ENCODE assay signal across 26 cellular contexts in the genomic region with DNA sequence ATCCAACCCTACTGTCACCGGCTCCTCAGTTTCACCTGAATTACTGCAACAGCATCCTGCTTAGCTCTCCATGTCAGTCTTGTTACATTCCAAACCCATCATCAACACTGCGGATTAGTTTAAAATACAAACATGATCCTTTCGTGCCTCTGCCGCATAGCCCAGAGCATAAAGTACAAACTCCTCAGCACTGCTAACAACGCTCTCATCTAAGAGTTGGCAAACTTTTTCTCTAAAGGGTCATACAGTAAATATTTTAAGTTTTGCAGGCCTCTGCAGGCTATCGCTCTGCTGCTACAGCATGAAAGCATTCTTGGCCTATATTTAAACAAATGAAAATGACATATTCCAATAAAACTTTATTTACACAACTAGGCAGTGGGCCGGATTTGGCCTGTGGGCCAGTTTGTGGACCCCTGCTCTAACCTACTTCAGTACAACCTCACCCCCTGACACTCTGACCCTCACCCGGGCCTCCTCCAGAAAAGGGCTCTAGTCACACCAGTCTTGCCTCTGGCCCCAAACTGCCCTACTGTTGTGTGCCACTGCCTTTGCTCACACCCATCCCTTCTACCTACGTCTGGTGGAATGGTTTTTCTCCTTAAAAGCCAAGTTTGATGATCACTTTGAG.
"Had no signal": no experiment of that assay in that cellular context is flagged by ENCODE, and none has a peak within 500 bp of the region (broad histone marks: within the 10 kb centered on the region; RNA-seq: fewer than 3 reads in every experiment).

No MANE protein-coding gene starts in this region.

- H3K27me3 Mint-ChIP-seq: naive thymus-derived CD4-positive, alpha-beta T cell; natural killer cell treated with Interleukin-12 subunit alpha and Interleukin-12 subunit beta and Interleukin-15 and Interleukin-18, amount 100 ng/mL, for 72 hours; progenitor cell of endocrine pancreas; stimulated activated naive CD8-positive, alpha-beta T cell treated with anti-CD3 and anti-CD28 coated beads, Interleukin-15, Interleukin-2, amounts not matched to agents 100 ng/mL and 50 ng/mL, for 24 hours had no signal

- H3K27ac Mint-ChIP-seq: immature natural killer cell; naive thymus-derived CD4-positive, alpha-beta T cell; natural killer cell treated with Interleukin-12 subunit alpha and Interleukin-12 subunit beta and Interleukin-15 and Interleukin-18, amount 100 ng/mL, for 72 hours; progenitor cell of endocrine pancreas; stimulated activated effector memory CD8-positive, alpha-beta T cell treated with anti-CD3 and anti-CD28 coated beads, Interleukin-12 subunit alpha, Interleukin-12 subunit beta, amount 100 ng/mL, for 72 hours; stimulated activated naive CD8-positive, alpha-beta T cell treated with anti-CD3 and anti-CD28 coated beads, Interleukin-15, Interleukin-2, amounts not matched to agents 100 ng/mL and 50 ng/mL, for 24 hours had no signal

- H3K36me3 ChIP-seq: left lung, lower lobe of right lung, ovary, sigmoid colon, suprapubic skin, thoracic aorta, tibial artery, uterus had no signal

- H3K36me3 Mint-ChIP-seq: immature natural killer cell; natural killer cell treated with Interleukin-12 subunit alpha and Interleukin-12 subunit beta and Interleukin-15 and Interleukin-18, amount 100 ng/mL, for 72 hours; stimulated activated effector memory CD8-positive, alpha-beta T cell treated with anti-CD3 and anti-CD28 coated beads, Interleukin-12 subunit alpha, Interleukin-12 subunit beta, amount 100 ng/mL, for 72 hours had no signal

- ATAC-seq: left colon; left lung; lower lobe of right lung; mucosa of descending colon; naive thymus-derived CD4-positive, alpha-beta T cell; natural killer cell treated with Interleukin-12 subunit alpha and Interleukin-12 subunit beta and Interleukin-15 and Interleukin-18, amount 100 ng/mL, for 72 hours; right cardiac atrium; stimulated activated effector memory CD8-positive, alpha-beta T cell treated with anti-CD3 and anti-CD28 coated beads, Interleukin-12 subunit alpha, Interleukin-12 subunit beta, amount 100 ng/mL, for 72 hours had no signal

- H3K9me3 ChIP-seq: left lung, lower lobe of right lung, mucosa of descending colon, ovary, sigmoid colon, spleen, suprapubic skin, thoracic aorta, tibial artery, uterus had no signal

- H3K27me3 ChIP-seq: left lung, ovary, sigmoid colon, spleen, suprapubic skin, tibial artery, uterus had no signal

- H3K9me3 Mint-ChIP-seq: immature natural killer cell; naive thymus-derived CD4-positive, alpha-beta T cell; natural killer cell treated with Interleukin-12 subunit alpha and Interleukin-12 subunit beta and Interleukin-15 and Interleukin-18, amount 100 ng/mL, for 72 hours; stimulated activated effector memory CD8-positive, alpha-beta T cell treated with anti-CD3 and anti-CD28 coated beads, Interleukin-12 subunit alpha, Interleukin-12 subunit beta, amount 100 ng/mL, for 72 hours; stimulated activated naive CD8-positive, alpha-beta T cell treated with anti-CD3 and anti-CD28 coated beads, Interleukin-15, Interleukin-2, amounts not matched to agents 100 ng/mL and 50 ng/mL, for 24 hours had no signal

- H3K4me1 ChIP-seq: uterus had no signal

- H3K4me3 ChIP-seq: left lung, lower lobe of right lung, mucosa of descending colon, ovary, sigmoid colon, spleen, suprapubic skin, thoracic aorta, tibial artery, uterus had no signal

- H3K27ac ChIP-seq: left lung, lower lobe of right lung, ovary, sigmoid colon, spleen, suprapubic skin, thoracic aorta, tibial artery, uterus had no signal

- H3K4me3 Mint-ChIP-seq: immature natural killer cell; natural killer cell treated with Interleukin-12 subunit alpha and Interleukin-12 subunit beta and Interleukin-15 and Interleukin-18, amount 100 ng/mL, for 72 hours; stimulated activated effector memory CD8-positive, alpha-beta T cell treated with anti-CD3 and anti-CD28 coated beads, Interleukin-12 subunit alpha, Interleukin-12 subunit beta, amount 100 ng/mL, for 72 hours; stimulated activated naive CD8-positive, alpha-beta T cell treated with anti-CD3 and anti-CD28 coated beads, Interleukin-15, Interleukin-2, amounts not matched to agents 100 ng/mL and 50 ng/mL, for 24 hours had no signal

- DNase-seq: hypothalamus; immature natural killer cell; kidney; left colon; left lung; lower lobe of right lung; midbrain; mucosa of descending colon; naive thymus-derived CD4-positive, alpha-beta T cell; ovary; retina; right cardiac atrium; sigmoid colon; small intestine; spleen; stimulated activated CD4-positive, alpha-beta T cell treated with anti-CD3 and anti-CD28 coated beads, Interleukin-4, amount 100 ng/mL, for 24 hours; stimulated activated naive CD4-positive, alpha-beta T cell; tibial artery; trophoblast cell; uterus had no signal
